ENCODE assay signal across 8 cellular contexts in the genomic region with DNA sequence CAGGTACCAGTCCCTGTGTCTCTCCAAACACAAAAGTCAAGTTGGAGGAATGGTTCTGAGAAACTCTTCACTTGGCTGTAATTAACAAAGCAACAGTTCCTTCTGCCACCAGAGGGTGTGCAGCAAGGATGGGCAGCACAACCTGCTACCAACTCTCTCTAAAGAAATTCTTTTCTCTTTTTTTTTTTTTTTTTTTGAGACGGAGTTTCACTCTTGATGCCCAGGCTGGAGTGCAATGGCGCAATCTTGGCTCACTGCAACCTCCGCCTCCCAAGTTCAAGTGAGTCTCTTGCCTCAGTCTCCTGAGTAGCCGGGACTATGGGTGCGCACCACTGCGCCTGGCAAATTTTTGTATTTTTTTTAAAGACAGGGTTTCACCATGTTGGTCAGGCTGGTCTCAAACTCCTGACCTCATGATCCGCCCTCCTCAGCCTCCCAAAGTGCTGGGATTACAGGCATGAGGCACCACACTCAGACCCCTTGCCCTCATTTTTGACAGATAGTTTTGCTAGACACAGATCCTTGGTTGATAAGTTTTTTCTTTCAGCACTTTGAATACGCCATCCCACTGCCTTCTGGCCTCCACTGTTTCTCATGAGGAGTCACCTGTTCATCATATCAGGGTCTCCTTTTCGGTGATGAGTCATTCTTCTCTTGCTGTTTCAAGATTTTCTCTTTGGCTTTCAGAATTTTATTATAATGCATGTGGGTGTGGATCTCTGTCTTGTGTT. TPM values are rescaled to one million over a fixed set of nuclear protein-coding genes. Genes with fewer than 3 reads are reported as not detected.
A peak's percentile ranks its signal among the peaks of the same experiment; 100 is the strongest.
DNase-seq lines count a peak whose midpoint lies in the region; ATAC-seq, FAIRE-seq and TF ChIP-seq lines count a peak whose summit lies in the region.

No MANE protein-coding gene starts in this region.

- H3K4me3 Mint-ChIP-seq in H9: no peak overlapping the region

- H2BK5ac ChIP-seq in H9 (ENCODE audit: insufficient read length, low read length): no peak overlapping the region

- H3K4me1 ChIP-seq in H9 (ENCODE audit: insufficient read depth, low read length): peaks cover 6% of the 10 kb centered on the region
- peaks cover 0 to 19% (median 4%) of the 10 kb centered on the region in 4 donors for H3K4me1 ChIP-seq in transverse colon

- H3K23me2 ChIP-seq in H9 (ENCODE audit: insufficient read length, low read depth, low read length, poor library complexity, severe bottlenecking): no peaks in the 10 kb centered on the region

- TF ChIP-seq POLR2A in transverse colon (IDR thresholded peaks at IDR 0.05): no peak

- no peak overlapping the region for H2BK20ac ChIP-seq in H9 (ENCODE audit: low read depth, low read length, poor library complexity, severe bottlenecking)

- H4K8ac ChIP-seq in H9 (replicated peaks; ENCODE audit: insufficient read length, low read depth, low read length): no peak overlapping the region

- H3K4me1 Mint-ChIP-seq in H9: peaks cover 23 to 28% of the 10 kb centered on the region in 2 experiments

- ATAC-seq in HG03039 (IDR thresholded peaks at IDR 0.05; ENCODE audit: unreplicated experiment): no peak

- intact Hi-C loops in transverse colon (cut with DNase I; ENCODE audit: low total_unique reads): no loop called here

- no peak for TF ChIP-seq EP300 in transverse colon (IDR thresholded peaks at IDR 0.05; ENCODE audit: low read depth)

- no CpG with 5 or more reads among the region's 9 CpGs for WGBS in H9 (ENCODE audit: extremely low coverage, insufficient read length, low lambda C conversion rate)
- 80 to 98% methylated on average over 4 to 9 of the region's 9 CpGs for WGBS in transverse colon (ENCODE audit: low coverage in 1 of 2), 2 donors

- no peak overlapping the region for H2AK5ac ChIP-seq in H9 (ENCODE audit: insufficient read length, low read length)

- peaks cover 3 to 14% (median 4%) of the 10 kb centered on the region in 3 experiments; a peak in 5 of 7 replicates for H3K36me3 Mint-ChIP-seq in H9 (ENCODE audit: insufficient read depth in 1 of 3, low read depth in 3 of 3)

- TF ChIP-seq CTCF in AG09319 (IDR thresholded peaks at IDR 0.05; ENCODE audit: low read depth, low read length) (peak; percentile 26), H9 (conservative IDR thresholded peaks at IDR 0.05) (peak; percentile 60), fibroblast of the aortic adventitia (IDR thresholded peaks at IDR 0.05; ENCODE audit: insufficient read depth, low read length) (peak; percentile 24), transverse colon (IDR thresholded peaks at IDR 0.05) (peak; percentile 15 to 61 (median 37))

- H3K79me1 ChIP-seq in H9 (ENCODE audit: insufficient read depth, low read depth, low read length, poor library complexity, severe bottlenecking): no peaks in the 10 kb centered on the region

- in situ Hi-C loops in transverse colon (cut with MboI; ENCODE audit: low pct_ligation_motif_present in 1 of 4, low pct_unique_long_range_greater_than_20kb in 1 of 4, low sequenced_read_pairs in 3 of 4): no loop called here

- no peak overlapping the region for H3K4ac ChIP-seq in H9 (ENCODE audit: low read depth, low read length)

- H3K4me2 ChIP-seq in H9 (ENCODE audit: insufficient read depth, insufficient read length, low read length): no peak overlapping the region

- H2AFZ ChIP-seq in H9 (ENCODE audit: low read length): no peak overlapping the region

- H3K27me3 ChIP-seq in H9 (ENCODE audit: insufficient read depth, low read length): no peaks in the 10 kb centered on the region
- no peaks in the 10 kb centered on the region for H3K27me3 ChIP-seq in transverse colon

- H2BK12ac ChIP-seq in H9 (ENCODE audit: insufficient read length, low read depth, low read length): no peak overlapping the region

- FAIRE-seq in GM19239 (lab: Jason Lieb, UNC): no peak

- no peak overlapping the region for H3K27ac ChIP-seq in H9 (ENCODE audit: insufficient read length, low read depth, low read length)
- no peak overlapping the region for H3K27ac ChIP-seq in transverse colon

- H3K27ac Mint-ChIP-seq in H9: peak overlapping the region in 2 of 3 experiments; percentile 29 to 44; a peak in 3 of 7 replicates

- peaks cover 6 to 9% of the 10 kb centered on the region in 2 experiments for H3K9me3 Mint-ChIP-seq in H9

- H2BK120ac ChIP-seq in H9 (ENCODE audit: low read depth, low read length, poor library complexity, severe bottlenecking): no peak overlapping the region

- H3K9me3 ChIP-seq in H9 (ENCODE audit: control insufficient read depth, low read depth, low read length) (no peaks in the 10 kb centered on the region), transverse colon (no peaks in the 10 kb centered on the region)

- H4K91ac ChIP-seq in H9 (ENCODE audit: insufficient read length, low read depth, low read length): no peak overlapping the region

- H3T11ph ChIP-seq in H9 (ENCODE audit: low read length): no peak overlapping the region

- no peak overlapping the region for H3K23ac ChIP-seq in H9 (ENCODE audit: insufficient read length, low read depth, low read length)

- H4K20me1 ChIP-seq in H9 (ENCODE audit: control insufficient read depth, insufficient read depth, insufficient read length): no peaks in the 10 kb centered on the region

- no peak for DNase-seq in AG09319 (ENCODE audit: extremely low read depth, low read depth)
- peak; percentile 53 for DNase-seq in H9
- DNase-seq in T-helper 22 cell (ENCODE audit: low read depth): peak; percentile 12
- DNase-seq in fibroblast of the aortic adventitia (ENCODE audit: low read depth): peak; percentile 16
- peak; percentile 28 for DNase-seq in transverse colon
- no peak for DNase-seq in LoVo (ENCODE audit: low spot score)
- no peak for DNase-seq in GM19239 (ENCODE audit: insufficient read length, low spot score)

- H4K5ac ChIP-seq in H9 (ENCODE audit: insufficient read length, low read depth, low read length): no peak overlapping the region

- no peak overlapping the region for H2BK15ac ChIP-seq in H9 (ENCODE audit: low read depth, low read length)

- H3K79me2 ChIP-seq in H9 (ENCODE audit: insufficient read depth, low read length): no peaks in the 10 kb centered on the region

- H3K27me3 Mint-ChIP-seq in H9 (ENCODE audit: low read depth): peaks cover 2% of the 10 kb centered on the region

- H3K4me3 ChIP-seq in fibroblast of the aortic adventitia (ENCODE audit: low read depth, low read length): no peak overlapping the region
- H3K4me3 ChIP-seq in transverse colon: no peak overlapping the region

- H3K14ac ChIP-seq in H9 (ENCODE audit: insufficient read depth, low read length): no peak overlapping the region

- no peaks in the 10 kb centered on the region for H3K36me3 ChIP-seq in transverse colon

- H3K18ac ChIP-seq in H9 (ENCODE audit: insufficient read length, low read depth, low read length): no peak overlapping the region

- no peak overlapping the region for H3K9ac ChIP-seq in H9 (ENCODE audit: extremely low read depth, insufficient read length, low read length)

- H3K56ac ChIP-seq in H9 (ENCODE audit: insufficient read length, low read depth, low read length): no peak overlapping the region

RNA-seq across cellular contexts. Expression of a gene that starts 12.1 kb away (rescaled TPM):
- total RNA-seq in H9 (2021) (59.8 and 61.9 TPM in 2 replicates), fibroblast of the aortic adventitia (ENCODE audit: low replicate concordance) (32.6 and 125 TPM in 2 replicates), transverse colon (10 to 100 TPM; 19.1 to 32.9 (median 22.6) TPM)

RNA-seq across cellular contexts. Expression of a gene that starts 57.0 kb away (rescaled TPM):
- total RNA-seq in H9 (2021) (45.7 and 55.0 TPM in 2 replicates), fibroblast of the aortic adventitia (ENCODE audit: low replicate concordance) (14.7 and 37.1 TPM in 2 replicates), transverse colon (10 to 100 TPM in 3 of 4 donors, 1 to 10 TPM in 1; 7.0 to 31.0 (median 26.4) TPM)

Comparison
In these comparisons a context has a peak if more than half of its experiments do, and no peak if none do; other contexts are left out.
1. DNase-seq: peak in H9 (single experiment), T-helper 22 cell (single experiment), fibroblast of the aortic adventitia (single experiment) and transverse colon (single experiment); none in AG09319 (single experiment), LoVo (single experiment) and GM19239 (single experiment).
2. Peak in every context shown above with its lines, with median percentiles within 50 percentile points of each other: CTCF ChIP-seq.